In genomic region chr7:158824028-158824427, GRCh38 we compare ENCODE assay signal across 8 cellular contexts. TPM values are rescaled to one million over a fixed set of nuclear protein-coding genes. Genes with fewer than 3 reads are reported as not detected.
A peak's percentile ranks its signal among the peaks of the same experiment; 100 is the strongest.
DNase-seq lines count a peak whose midpoint lies in the region; ATAC-seq and TF ChIP-seq lines count a peak whose summit lies in the region.

No MANE protein-coding gene starts in this region.

- H3K9me3 Mint-ChIP-seq in CD4-positive, CD25-positive, alpha-beta regulatory T cell = no peaks in the 10 kb centered on the region
- H3K9me3 Mint-ChIP-seq in activated CD4-positive, alpha-beta memory T cell treated with anti-CD3 and anti-CD28 coated beads for 36 hours = no peaks in the 10 kb centered on the region
- no peaks in the 10 kb centered on the region for H3K9me3 Mint-ChIP-seq in MCF 10A (ENCODE audit: unreplicated experiment)

- H3K36me3 Mint-ChIP-seq in CD4-positive, CD25-positive, alpha-beta regulatory T cell = peaks cover 14% of the 10 kb centered on the region
- peaks cover 4% of the 10 kb centered on the region for H3K36me3 Mint-ChIP-seq in activated CD4-positive, alpha-beta memory T cell treated with anti-CD3 and anti-CD28 coated beads for 36 hours
- H3K36me3 Mint-ChIP-seq in MCF 10A (ENCODE audit: insufficient read depth, unreplicated experiment) = peaks cover 22% of the 10 kb centered on the region

- no peaks in the 10 kb centered on the region for H3K9me3 ChIP-seq in CD4-positive, CD25-positive, alpha-beta regulatory T cell (ENCODE audit: control insufficient read depth in 2 of 2, low read length in 2 of 2)
- H3K9me3 ChIP-seq in osteoblast (ENCODE audit: low read depth, low read length) = no peaks in the 10 kb centered on the region

- ATAC-seq in CD4-positive, CD25-positive, alpha-beta regulatory T cell (ENCODE audit: low read depth in 2 of 2) = peak; percentile 79 to 85
- ATAC-seq in GM21360 (IDR thresholded peaks at IDR 0.05; ENCODE audit: unreplicated experiment) (peak; percentile 69), HG03460 (IDR thresholded peaks at IDR 0.05; ENCODE audit: unreplicated experiment) (peak; percentile 69)

- peaks cover 82% of the 10 kb centered on the region for H3K4me1 ChIP-seq in CD4-positive, CD25-positive, alpha-beta regulatory T cell (ENCODE audit: control insufficient read depth, insufficient read depth, low read length, poor library complexity, severe bottlenecking)
- H3K4me1 ChIP-seq in osteoblast (ENCODE audit: insufficient read depth, low read length) = peaks cover 39% of the 10 kb centered on the region

- no peaks in the 10 kb centered on the region for H3K27me3 ChIP-seq in CD4-positive, CD25-positive, alpha-beta regulatory T cell (ENCODE audit: control insufficient read depth, insufficient read depth, low read length)
- H3K27me3 ChIP-seq in osteoblast (ENCODE audit: insufficient read depth, low read length) = no peaks in the 10 kb centered on the region

- H4K20me1 ChIP-seq in osteoblast (ENCODE audit: insufficient read depth, low read length) = peaks cover 8% of the 10 kb centered on the region

- H3K27me3 Mint-ChIP-seq in CD4-positive, CD25-positive, alpha-beta regulatory T cell = no peaks in the 10 kb centered on the region
- no peaks in the 10 kb centered on the region for H3K27me3 Mint-ChIP-seq in activated CD4-positive, alpha-beta memory T cell treated with anti-CD3 and anti-CD28 coated beads for 36 hours
- H3K27me3 Mint-ChIP-seq in MCF 10A (ENCODE audit: insufficient read depth, unreplicated experiment) = no peaks in the 10 kb centered on the region

- H3K27ac ChIP-seq in CD4-positive, CD25-positive, alpha-beta regulatory T cell (ENCODE audit: insufficient read depth, low read length, poor library complexity, severe bottlenecking) = peak overlapping the region; percentile 76
- peak overlapping the region; percentile 14 for H3K27ac ChIP-seq in osteoblast (ENCODE audit: low read depth, low read length)

- H3K36me3 ChIP-seq in CD4-positive, CD25-positive, alpha-beta regulatory T cell (ENCODE audit: control insufficient read depth, insufficient read depth, low read length) = no peaks in the 10 kb centered on the region
- no peaks in the 10 kb centered on the region for H3K36me3 ChIP-seq in osteoblast (ENCODE audit: insufficient read depth, low read length)

- H3K4me2 ChIP-seq in osteoblast (ENCODE audit: insufficient read depth, low read length) = no peak overlapping the region

- TF ChIP-seq CTCF in osteoblast (IDR thresholded peaks at IDR 0.05; ENCODE audit: extremely low read depth, low read depth, low read length) (no peak), MCF 10A (IDR thresholded peaks at IDR 0.05; ENCODE audit: unreplicated experiment) (no peak)

- DNase-seq in CD4-positive, CD25-positive, alpha-beta regulatory T cell = peak; percentile 33 to 84 (median 80)
- peak; percentile 83 for DNase-seq in activated CD4-positive, alpha-beta memory T cell treated with anti-CD3 and anti-CD28 coated beads for 36 hours
- DNase-seq in osteoblast (ENCODE audit: insufficient read length, low spot score, missing footprints) (peak; percentile 57), NCI-H2171 treated with DMSO at 0.1 percent for 48 hours (lab: John Stamatoyannopoulos, UW) (no peak), iPS-NIHi7 (ENCODE audit: extremely low spot score) (no peak), MCF 10A (ENCODE audit: unreplicated experiment) (no peak)

- H3K27ac Mint-ChIP-seq in CD4-positive, CD25-positive, alpha-beta regulatory T cell = peak overlapping the region; percentile 35 to 91 (median 90)
- H3K27ac Mint-ChIP-seq in activated CD4-positive, alpha-beta memory T cell treated with anti-CD3 and anti-CD28 coated beads for 36 hours = peak overlapping the region; percentile 75
- no peak overlapping the region for H3K27ac Mint-ChIP-seq in MCF 10A (ENCODE audit: low read depth, unreplicated experiment)

- peaks cover 45 to 73% (median 57%) of the 10 kb centered on the region in 4 donors for H3K4me1 Mint-ChIP-seq in CD4-positive, CD25-positive, alpha-beta regulatory T cell
- peaks cover 63% of the 10 kb centered on the region for H3K4me1 Mint-ChIP-seq in activated CD4-positive, alpha-beta memory T cell treated with anti-CD3 and anti-CD28 coated beads for 36 hours (ENCODE audit: low read depth)
- H3K4me1 Mint-ChIP-seq in MCF 10A (ENCODE audit: insufficient read depth, unreplicated experiment) = peaks cover 32% of the 10 kb centered on the region

- intact Hi-C loops in activated CD4-positive, alpha-beta memory T cell treated with anti-CD3 and anti-CD28 coated beads for 36 hours (cut with micrococcal nuclease) = loop anchor here (1.0 kb wide), 1 partner anchor 12 kb away; no protein-coding TSS in a partner anchor
- intact Hi-C loops in MCF 10A (cut with micrococcal nuclease) = no loop called here

- CTCF ChIA-PET in activated CD4-positive, alpha-beta memory T cell treated with anti-CD3 and anti-CD28 coated beads for 36 hours (lab: Charles Lee) = interaction anchor here (0.9 to 1.1 kb wide), 2 partner anchors 40 to 153 kb away, joined by 3 read pairs; no protein-coding TSS in a partner anchor
- CTCF ChIA-PET in MCF 10A (lab: Yijun Ruan, JAX) = interaction anchor here (0.5 to 1.2 kb wide), 5 partner anchors 13 to 390 kb away, joined by 3 to 4 read pairs (median 3); no protein-coding TSS in a partner anchor

- POLR2A ChIA-PET in activated CD4-positive, alpha-beta memory T cell treated with anti-CD3 and anti-CD28 coated beads for 36 hours (lab: Charles Lee) = interaction anchor here (0.8 to 1.3 kb wide), 4 partner anchors 9 to 18 kb away, joined by 3 to 8 read pairs (median 4); no protein-coding TSS in a partner anchor
- POLR2A ChIA-PET in MCF 10A (lab: Yijun Ruan, JAX) = interaction anchor here (0.7 to 4.1 kb wide), 5 partner anchors 9 to 40 kb away, joined by 3 to 29 read pairs (median 8); no protein-coding TSS in a partner anchor

- peak overlapping the region; percentile 67 for H3K4me3 ChIP-seq in CD4-positive, CD25-positive, alpha-beta regulatory T cell (ENCODE audit: low read depth, low read length)
- no peak overlapping the region for H3K4me3 ChIP-seq in osteoblast (ENCODE audit: insufficient read depth, low read length)

- BruUV-seq in MCF 10A (replicated peaks; lab: Mats Ljungman, UMichigan) = no TSS peak

- H2AFZ ChIP-seq in osteoblast (ENCODE audit: low read length) = no peak overlapping the region

- peaks cover 87% of the 10 kb centered on the region for H3K79me2 ChIP-seq in osteoblast (ENCODE audit: insufficient read depth, low read length)

- H3K4me3 Mint-ChIP-seq in CD4-positive, CD25-positive, alpha-beta regulatory T cell = peak overlapping the region; percentile 79 to 92 (median 83)
- H3K4me3 Mint-ChIP-seq in activated CD4-positive, alpha-beta memory T cell treated with anti-CD3 and anti-CD28 coated beads for 36 hours = peak overlapping the region; percentile 3
- no peak overlapping the region for H3K4me3 Mint-ChIP-seq in MCF 10A (ENCODE audit: unreplicated experiment)

RNA-seq across cellular contexts. Expression of gene ESYT2, which starts 5.3 kb away (rescaled TPM):
- 115 TPM for total RNA-seq in CD4-positive, CD25-positive, alpha-beta regulatory T cell
- 10 to 100 TPM; 55.3 to 94.3 (median 64.7) TPM for polyA plus RNA-seq in CD4-positive, CD25-positive, alpha-beta regulatory T cell
- 10 to 100 TPM; 62.4 to 64.2 TPM for total RNA-seq in activated CD4-positive, alpha-beta memory T cell treated with anti-CD3 and anti-CD28 coated beads for 36 hours
- total RNA-seq in osteoblast (126 and 132 TPM in 2 replicates), MCF 10A (2022) (74.1 and 78.6 TPM in 2 replicates)

RNA-seq across cellular contexts. Expression of gene DYNC2I1, which starts 32.3 kb away (rescaled TPM):
- 9.6 TPM for total RNA-seq in CD4-positive, CD25-positive, alpha-beta regulatory T cell
- polyA plus RNA-seq in CD4-positive, CD25-positive, alpha-beta regulatory T cell = 10 to 100 TPM in 3 of 4 donors, 1 to 10 TPM in 1; 8.3 to 13.5 (median 12.6) TPM
- total RNA-seq in activated CD4-positive, alpha-beta memory T cell treated with anti-CD3 and anti-CD28 coated beads for 36 hours = 10 to 100 TPM in 1 of 2 experiments, 1 to 10 TPM in 1; 9.2 to 10.2 TPM
- total RNA-seq in osteoblast = 5.9 and 8.0 TPM in 2 replicates
- total RNA-seq in MCF 10A (2022) = 14.4 and 16.5 TPM in 2 replicates

Comparison
In these comparisons a context has a peak if more than half of its experiments do, and no peak if none do; other contexts are left out.
1. DNase-seq: peak in CD4-positive, CD25-positive, alpha-beta regulatory T cell (3 of 3), activated CD4-positive, alpha-beta memory T cell treated with anti-CD3 and anti-CD28 coated beads for 36 hours (single experiment) and osteoblast (single experiment); none in NCI-H2171 treated with DMSO at 0.1 percent for 48 hours (single experiment), iPS-NIHi7 (single experiment) and MCF 10A (single experiment).
2. Peak in every context shown above with its lines, with median percentiles within 50 percentile points of each other: ATAC-seq.